13 cellular contexts compared by ENCODE assay signal in genomic region chr10:69968830-69969229, GRCh38.
DNase-seq lines count a peak whose midpoint lies in the region; ATAC-seq, FAIRE-seq and TF ChIP-seq lines count a peak whose summit lies in the region.
"Had no signal": no experiment of that assay in that cellular context is flagged by ENCODE, and none has a peak within 500 bp of the region (broad histone marks: within the 10 kb centered on the region; RNA-seq: fewer than 3 reads in every experiment).

No MANE protein-coding gene starts in this region.

- DNase-seq in BE2C (peak; percentile 36), HTR-8/SVneo (ENCODE audit: insufficient read length, low spot score) (peak; percentile 23), WERI-Rb-1 (peak; percentile 79), islet precursor cell (peak; percentile 58), NCI-H187 (lab: John Stamatoyannopoulos, UW) (no peak), CD1c-positive myeloid dendritic cell (ENCODE audit: extremely low spot score) (no peak)
- DNase-seq in activated naive CD4-positive, alpha-beta T cell treated with Interleukin-2 at 50 U/mL for 16 hours, result no peak
- DNase-seq: activated B cell treated with CpG ODN at 0.5 μM for 24 hours; activated naive CD8-positive, alpha-beta T cell treated with anti-CD3 and anti-CD28 coated beads, Interleukin-2, amount 10 ng/mL, durations not matched to agents 7 days and 5 days; DND-41; NCI-H2029 treated with DMSO at 0.1 percent for 48 hours; transverse colon had no signal

- H3K36me3 ChIP-seq in BE2C, result no peaks in the 10 kb centered on the region
- H3K36me3 ChIP-seq in WERI-Rb-1, result no peaks in the 10 kb centered on the region
- H3K36me3 ChIP-seq: transverse colon had no signal

- H3K27ac ChIP-seq in WERI-Rb-1, result peak overlapping the region; percentile 91
- H3K27ac ChIP-seq: transverse colon had no signal

- FAIRE-seq in HTR-8/SVneo (lab: Jason Lieb, UNC), result no peak

- H3K9me3 ChIP-seq in BE2C, result no peaks in the 10 kb centered on the region
- H3K9me3 ChIP-seq in WERI-Rb-1 (ENCODE audit: severe bottlenecking), result no peaks in the 10 kb centered on the region
- H3K9me3 ChIP-seq: transverse colon had no signal

- peaks cover 6% of the 10 kb centered on the region for H3K4me1 ChIP-seq in BE2C
- H3K4me1 ChIP-seq: transverse colon had no signal

- no peaks in the 10 kb centered on the region for H3K27me3 ChIP-seq in BE2C
- no peaks in the 10 kb centered on the region for H3K27me3 ChIP-seq in WERI-Rb-1 (ENCODE audit: insufficient read depth, low read depth, severe bottlenecking)

- no peak overlapping the region for H3K4me3 ChIP-seq in BE2C (ENCODE audit: low read depth, low read length)
- H3K4me3 ChIP-seq in WERI-Rb-1 (ENCODE audit: low read depth, low read length), result no peak overlapping the region
- H3K4me3 ChIP-seq: transverse colon had no signal

- TF ChIP-seq CTCF in BE2C (IDR thresholded peaks at IDR 0.05; ENCODE audit: low read depth, low read length) (peak; percentile 71), WERI-Rb-1 (IDR thresholded peaks at IDR 0.05; ENCODE audit: low read depth, low read length) (peak; percentile 87)

- no peak for ATAC-seq in GM19452 (IDR thresholded peaks at IDR 0.05; ENCODE audit: unreplicated experiment)

Comparison
In these comparisons a context has a peak if more than half of its experiments do, and no peak if none do; other contexts are left out.
1. DNase-seq: peak in BE2C (single experiment), HTR-8/SVneo (single experiment), WERI-Rb-1 (single experiment) and islet precursor cell (single experiment); none in activated naive CD4-positive, alpha-beta T cell treated with Interleukin-2 at 50 U/mL for 16 hours (single experiment), NCI-H187 (0 of 2) and CD1c-positive myeloid dendritic cell (single experiment).